16 cellular contexts compared by ENCODE assay signal in the genomic region with DNA sequence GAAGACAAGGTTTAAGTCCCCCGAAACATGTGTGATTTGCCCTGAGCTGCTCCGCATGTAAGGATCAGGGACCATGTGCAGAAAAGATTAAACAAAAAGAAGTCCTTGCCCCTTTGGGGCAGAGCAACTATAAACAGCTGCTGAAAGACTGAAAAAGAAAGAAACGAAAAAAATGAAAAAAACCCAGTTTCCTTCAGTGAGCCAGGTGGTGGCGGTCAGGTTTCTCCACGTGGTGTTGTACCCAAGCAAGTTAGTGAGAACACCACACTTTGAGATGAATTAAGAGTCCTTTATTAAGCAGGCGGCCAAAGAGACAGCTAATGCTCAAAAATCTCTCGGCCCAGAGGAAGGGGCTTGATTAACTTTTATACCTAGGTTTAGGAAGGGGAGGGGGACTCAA.
"Had no signal": no experiment of that assay in that cellular context is flagged by ENCODE, and none has a peak within 500 bp of the region (broad histone marks: within the 10 kb centered on the region; RNA-seq: fewer than 3 reads in every experiment).

No MANE protein-coding gene starts in this region.

- H3K27me3 ChIP-seq: pancreas, right lobe of liver, stomach, thyroid gland had no signal

- H3K9me3 ChIP-seq: pancreas, right lobe of liver, stomach, thyroid gland had no signal

- H3K36me3 Mint-ChIP-seq: naive thymus-derived CD8-positive, alpha-beta T cell; stimulated activated naive B cell treated with anti-CD40 and anti-IgM and Interleukin-4, amounts not matched to agents 10 μg/mL and 1 μg/mL and 100 μg/mL, for 72 hours had no signal

- ATAC-seq: effector memory CD8-positive, alpha-beta T cell; left lobe of liver; naive thymus-derived CD8-positive, alpha-beta T cell; pancreas; right lobe of liver; stimulated activated naive B cell treated with anti-CD40 and anti-IgM and Interleukin-4, amounts not matched to agents 10 μg/mL and 1 μg/mL and 100 μg/mL, for 72 hours had no signal

- H3K4me1 Mint-ChIP-seq: naive thymus-derived CD8-positive, alpha-beta T cell; stimulated activated naive B cell treated with anti-CD40 and anti-IgM and Interleukin-4, amounts not matched to agents 10 μg/mL and 1 μg/mL and 100 μg/mL, for 72 hours had no signal

- H3K27ac ChIP-seq: pancreas, right lobe of liver, stomach, thyroid gland had no signal

- H3K27me3 Mint-ChIP-seq: effector memory CD8-positive, alpha-beta T cell; naive thymus-derived CD8-positive, alpha-beta T cell; stimulated activated naive B cell treated with anti-CD40 and anti-IgM and Interleukin-4, amounts not matched to agents 10 μg/mL and 1 μg/mL and 100 μg/mL, for 72 hours had no signal

- H3K4me3 Mint-ChIP-seq: effector memory CD8-positive, alpha-beta T cell; naive thymus-derived CD8-positive, alpha-beta T cell; stimulated activated naive B cell treated with anti-CD40 and anti-IgM and Interleukin-4, amounts not matched to agents 10 μg/mL and 1 μg/mL and 100 μg/mL, for 72 hours; type B pancreatic cell had no signal

- FAIRE-seq: frontal cortex, kidney, pancreas, small intestine had no signal

- DNase-seq: cortex of kidney; effector memory CD8-positive, alpha-beta T cell; kidney; naive thymus-derived CD8-positive, alpha-beta T cell; occipital lobe; pancreas; right lobe of liver; small intestine; stimulated activated CD4-positive, alpha-beta T cell treated with anti-CD3 and anti-CD28 coated beads, Interleukin-15, amount 100 ng/mL, for 24 hours; stimulated activated CD4-positive, alpha-beta T cell treated with anti-CD3 and anti-CD28 coated beads, Interleukin-2, amount 100 ng/mL, for 48 hours; stimulated activated naive B cell treated with anti-CD40 and anti-IgM and Interleukin-4, amounts not matched to agents 10 μg/mL and 1 μg/mL and 100 μg/mL, for 72 hours; stomach; thyroid gland had no signal

- H3K4me1 ChIP-seq: pancreas, right lobe of liver, stomach, thyroid gland had no signal

- H3K4me3 ChIP-seq: pancreas, right lobe of liver, stomach, thyroid gland had no signal

- H3K27ac Mint-ChIP-seq: effector memory CD8-positive, alpha-beta T cell; naive thymus-derived CD8-positive, alpha-beta T cell; stimulated activated naive B cell treated with anti-CD40 and anti-IgM and Interleukin-4, amounts not matched to agents 10 μg/mL and 1 μg/mL and 100 μg/mL, for 72 hours; type B pancreatic cell had no signal

- H3K36me3 ChIP-seq: pancreas, right lobe of liver, stomach, thyroid gland had no signal

- H3K9me3 Mint-ChIP-seq: type B pancreatic cell had no signal
